Comparison of ENCODE assay signal across 8 cellular contexts in the genomic region with DNA sequence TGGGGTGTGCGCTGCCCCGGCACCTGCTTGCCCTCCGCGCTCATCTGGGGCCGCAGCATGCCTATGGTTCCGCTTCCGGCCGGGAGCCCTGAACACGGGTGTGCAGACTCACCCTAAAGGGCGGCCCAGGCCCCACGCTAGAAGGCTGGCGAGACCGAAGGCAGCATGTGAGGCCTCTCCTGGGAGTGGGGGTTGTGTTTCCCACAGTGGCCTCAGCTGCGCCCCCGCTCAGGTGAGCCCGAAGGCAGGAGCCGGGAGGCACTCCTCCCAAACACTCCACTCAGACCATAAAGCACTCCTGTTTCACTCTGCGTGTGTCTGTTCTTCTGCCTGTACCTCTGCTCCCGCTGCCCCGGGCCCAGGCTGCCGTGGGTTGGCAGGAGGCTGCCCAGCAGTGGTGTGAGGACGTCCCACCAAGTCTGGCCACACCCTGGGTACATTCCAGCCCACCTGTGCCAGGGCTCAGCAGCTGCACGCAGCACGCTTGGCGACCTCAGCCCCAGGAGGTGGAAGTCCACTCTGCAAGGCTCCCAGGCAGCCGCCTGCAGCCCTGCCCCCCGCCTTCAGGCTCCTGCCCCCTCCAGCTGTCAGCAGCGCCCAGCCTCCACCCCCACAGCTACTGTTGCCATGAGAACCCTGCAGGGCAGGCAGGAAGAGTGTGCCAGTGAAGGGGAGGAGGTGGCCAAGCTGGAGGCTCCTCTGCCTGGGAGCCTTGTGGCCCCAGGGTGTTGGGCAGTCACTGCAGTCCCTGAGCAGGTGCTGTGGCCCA. TPM values are rescaled to one million over a fixed set of nuclear protein-coding genes. Genes with fewer than 3 reads are reported as not detected.
A peak's percentile ranks its signal among the peaks of the same experiment; 100 is the strongest.
DNase-seq lines count a peak whose midpoint lies in the region; ATAC-seq, FAIRE-seq and TF ChIP-seq lines count a peak whose summit lies in the region.

No MANE protein-coding gene starts in this region.

- TF ChIP-seq POLR2A in K562 (conservative IDR thresholded peaks at IDR 0.05): peak; percentile 77
- no peak for TF ChIP-seq POLR2A in erythroblast (IDR thresholded peaks at IDR 0.05; ENCODE audit: low read length)

- H3K4me2 ChIP-seq in GM23248 (ENCODE audit: unreplicated experiment) (no peak overlapping the region), K562 (ENCODE audit: insufficient read depth, low read length) (no peak overlapping the region)

- no peaks in the 10 kb centered on the region for H3K36me3 ChIP-seq in GM23248 (ENCODE audit: low read depth)
- peaks cover 46% of the 10 kb centered on the region; the same call in 2 of the 3 replicates for H3K36me3 ChIP-seq in K562 (ENCODE audit: control insufficient read depth, insufficient read depth, low read length)
- peaks cover 17% of the 10 kb centered on the region for H3K36me3 ChIP-seq in mesodermal cell (ENCODE audit: control insufficient read depth, insufficient read depth, low read length)

- in situ Hi-C loops in GM23248 (cut with MboI): no loop called here
- in situ Hi-C loops in K562 (cut with MboI): no loop called here

- DNase-seq in GM23248 (peak; percentile 73), NCI-H2196 treated with DMSO at 0.1 percent for 48 hours (lab: John Stamatoyannopoulos, UW; ENCODE audit: unreplicated experiment) (peak; percentile 73), K562 (ENCODE audit: extremely low read depth in 1 of 4, low spot score in 3 of 4) (peak in 1 of 4 experiments; percentile 51), erythroblast (lab: John Stamatoyannopoulos, UW) (no peak)
- no peak for DNase-seq in activated T-helper 1 cell treated with anti-CD3 and anti-CD28 coated beads, Interleukin-12 subunit alpha, Interleukin-12 subunit beta, Interleukin-2, Interleukin-4 antibody, amounts not matched to agents 30 ng/mL and 10 ng/mL and 1 ng/mL, durations not matched to agents 14 hours and 24 hours and 36 hours (ENCODE audit: low spot score)

- ATAC-seq in K562 (peak; percentile 4), HG02763 (IDR thresholded peaks at IDR 0.05; ENCODE audit: unreplicated experiment) (no peak), GM19351 (IDR thresholded peaks at IDR 0.05; ENCODE audit: unreplicated experiment) (no peak)

- H3K4me3 ChIP-seq in GM23248 (no peak overlapping the region), K562 (no peak overlapping the region), mesodermal cell (ENCODE audit: extremely low read depth, insufficient read depth, low read length, poor library complexity, severe bottlenecking) (no peak overlapping the region)

- H3K36me3 Mint-ChIP-seq in activated T-helper 1 cell treated with anti-CD3 and anti-CD28 coated beads, Interleukin-12 subunit alpha, Interleukin-12 subunit beta, Interleukin-2, Interleukin-4 antibody, amounts not matched to agents 30 ng/mL and 10 ng/mL and 1 ng/mL, durations not matched to agents 14 hours and 24 hours and 36 hours (ENCODE audit: low read depth): peaks cover 4% of the 10 kb centered on the region

- no peak overlapping the region for H3K9ac ChIP-seq in GM23248
- H3K9ac ChIP-seq in K562 (ENCODE audit: insufficient read depth in 1 of 2, low read depth in 2 of 2, low read length in 2 of 2): peak overlapping the region in 1 of 2 experiments; percentile 18; a peak in 2 of 4 replicates

- H3K79me2 ChIP-seq in GM23248 (ENCODE audit: insufficient read depth) (no peaks in the 10 kb centered on the region), K562 (ENCODE audit: control insufficient read depth, insufficient read depth, low read length) (no peaks in the 10 kb centered on the region)

- POLR2A ChIA-PET in K562 (lab: Yijun Ruan, JAX): interaction anchor here (0.6 to 2.6 kb wide), 11 partner anchors 7 to 212 kb away, joined by 3 to 10 read pairs (median 3); partner anchors contain the start of gene TMEM141

- no peaks in the 10 kb centered on the region for H4K20me1 ChIP-seq in GM23248 (ENCODE audit: insufficient read depth)
- peaks cover 17% of the 10 kb centered on the region for H4K20me1 ChIP-seq in K562 (replicated peaks; ENCODE audit: control insufficient read depth, insufficient read depth, low read length)

- no peaks in the 10 kb centered on the region for H3K9me2 ChIP-seq in GM23248 (ENCODE audit: insufficient read depth)

- no peak overlapping the region for H3K27ac Mint-ChIP-seq in activated T-helper 1 cell treated with anti-CD3 and anti-CD28 coated beads, Interleukin-12 subunit alpha, Interleukin-12 subunit beta, Interleukin-2, Interleukin-4 antibody, amounts not matched to agents 30 ng/mL and 10 ng/mL and 1 ng/mL, durations not matched to agents 14 hours and 24 hours and 36 hours

- H3K4me1 ChIP-seq in GM23248 (ENCODE audit: insufficient read depth): peaks cover 13% of the 10 kb centered on the region
- H3K4me1 ChIP-seq in K562 (replicated peaks in 1 of 2; ENCODE audit: control insufficient read depth in 2 of 2, insufficient read depth in 2 of 2, low read length in 2 of 2): peaks cover 12 to 92% of the 10 kb centered on the region in 2 experiments
- H3K4me1 ChIP-seq in mesodermal cell (ENCODE audit: control insufficient read depth, insufficient read depth, low read length, poor library complexity, severe bottlenecking): peaks cover 19% of the 10 kb centered on the region

- no peaks in the 10 kb centered on the region for H3K9me3 Mint-ChIP-seq in activated T-helper 1 cell treated with anti-CD3 and anti-CD28 coated beads, Interleukin-12 subunit alpha, Interleukin-12 subunit beta, Interleukin-2, Interleukin-4 antibody, amounts not matched to agents 30 ng/mL and 10 ng/mL and 1 ng/mL, durations not matched to agents 14 hours and 24 hours and 36 hours

- H3K4me3 Mint-ChIP-seq in activated T-helper 1 cell treated with anti-CD3 and anti-CD28 coated beads, Interleukin-12 subunit alpha, Interleukin-12 subunit beta, Interleukin-2, Interleukin-4 antibody, amounts not matched to agents 30 ng/mL and 10 ng/mL and 1 ng/mL, durations not matched to agents 14 hours and 24 hours and 36 hours: no peak overlapping the region

- H3K27me3 Mint-ChIP-seq in activated T-helper 1 cell treated with anti-CD3 and anti-CD28 coated beads, Interleukin-12 subunit alpha, Interleukin-12 subunit beta, Interleukin-2, Interleukin-4 antibody, amounts not matched to agents 30 ng/mL and 10 ng/mL and 1 ng/mL, durations not matched to agents 14 hours and 24 hours and 36 hours (ENCODE audit: insufficient read depth): no peaks in the 10 kb centered on the region

- TF ChIP-seq EP300 in K562 (IDR thresholded peaks at IDR 0.05; ENCODE audit: low read length): no peak

- H3K9me1 ChIP-seq in K562 (ENCODE audit: control insufficient read depth, insufficient read depth, low read length): no peaks in the 10 kb centered on the region

- no peaks in the 10 kb centered on the region for H3K4me1 Mint-ChIP-seq in activated T-helper 1 cell treated with anti-CD3 and anti-CD28 coated beads, Interleukin-12 subunit alpha, Interleukin-12 subunit beta, Interleukin-2, Interleukin-4 antibody, amounts not matched to agents 30 ng/mL and 10 ng/mL and 1 ng/mL, durations not matched to agents 14 hours and 24 hours and 36 hours (ENCODE audit: low read depth)

- no peak overlapping the region for H3K27ac ChIP-seq in GM23248
- no peak overlapping the region; the same call in 2 of the 3 replicates for H3K27ac ChIP-seq in K562 (ENCODE audit: extremely low read depth, low read depth, low read length)
- peak overlapping the region; percentile 24 for H3K27ac ChIP-seq in mesodermal cell (ENCODE audit: low read depth, low read length, severe bottlenecking)

- H2AFZ ChIP-seq in GM23248: no peak overlapping the region
- no peak overlapping the region for H2AFZ ChIP-seq in K562 (ENCODE audit: low read depth, low read length)

- no peaks in the 10 kb centered on the region for H3F3A ChIP-seq in GM23248 (ENCODE audit: insufficient read depth)

- H3K9me3 ChIP-seq in GM23248 (ENCODE audit: low read depth) (no peaks in the 10 kb centered on the region), K562 (replicated peaks; ENCODE audit: control insufficient read depth, insufficient read depth, low read depth, low read length) (no peaks in the 10 kb centered on the region), mesodermal cell (ENCODE audit: control insufficient read depth, low read length) (peaks cover 6% of the 10 kb centered on the region)

- H3K27me3 ChIP-seq in GM23248 (replicated peaks; ENCODE audit: insufficient read depth) (0 out of 2 replicates have a peak, but pooled peaks cover 3% of the 10 kb centered on the region), K562 (ENCODE audit: control insufficient read depth in 2 of 2, insufficient read depth in 2 of 2, low read length in 2 of 2) (no peaks in the 10 kb centered on the region)

- TF ChIP-seq CTCF in K562 (IDR thresholded peaks at IDR 0.05 in 2 of 3, conservative IDR thresholded peaks at IDR 0.05 in 1 of 3; ENCODE audit: insufficient read depth in 2 of 3, low read depth in 1 of 3, low read length in 3 of 3): no peak

- BruUV-seq in K562 (replicated peaks; lab: Mats Ljungman, UMichigan): no TSS peak

- WGBS in GM23248 (ENCODE audit: low coverage in 1 of 2, low lambda C conversion rate in 2 of 2, missing lambda C conversion rate in 2 of 2), 2 experiments: 51 to 62% methylated on average over 20 to 28 of the region's 28 CpGs
- WGBS in K562 (ENCODE audit: insufficient coverage, low coverage, missing lambda C conversion rate): 78% methylated on average over 24 of the region's 28 CpGs
- 81 to 82% methylated on average over 19 to 25 of the region's 28 CpGs for WGBS in mesodermal cell (ENCODE audit: insufficient coverage in 2 of 2), 2 experiments

- TF ChIP-seq RAD21 in K562 (CRISPR knock-in tag; conservative IDR thresholded peaks at IDR 0.05 in 1 of 2, IDR thresholded peaks at IDR 0.05 in 1 of 2): no peak

- intact Hi-C loops in K562 (cut with micrococcal nuclease): loop anchor here (2.0 kb wide), 1 partner anchor 54 kb away; no protein-coding TSS in a partner anchor
- intact Hi-C loops in activated T-helper 1 cell treated with anti-CD3 and anti-CD28 coated beads, Interleukin-12 subunit alpha, Interleukin-12 subunit beta, Interleukin-2, Interleukin-4 antibody, amounts not matched to agents 30 ng/mL and 10 ng/mL and 1 ng/mL, durations not matched to agents 14 hours and 24 hours and 36 hours (cut with micrococcal nuclease): no loop called here

- no peak for FAIRE-seq in K562 (lab: Jason Lieb, UNC)

- CTCF ChIA-PET in K562 (lab: Yijun Ruan, JAX; ENCODE audit: low intra/inter-chr PET ratio): interaction anchor here (1.1 kb wide), 1 partner anchor 49 kb away, joined by 3 read pairs; no protein-coding TSS in a partner anchor

RNA-seq across cellular contexts. Expression of gene AJM1, which starts 1.2 kb away (rescaled TPM):
- total RNA-seq in GM23248 (2014; rRNA removed; shearing (Covaris generic)): 0.89 and 1.4 TPM in 2 replicates
- 1.1 and 1.4 TPM in 2 replicates for polyA plus RNA-seq in GM23248 (2016; fragmentation: Nextera tagmentation; extraction: Ambion mirVana)
- 3.5 and 12.8 TPM in 2 replicates for total RNA-seq in K562 (2011; cell fraction: chromatin; rRNA removed; ENCODE audit: low replicate concordance)
- total RNA-seq in K562 (2011; cell fraction: nucleolus; rRNA removed): 13.2 and 13.6 TPM in 2 replicates
- 7.8 and 10.9 TPM in 2 replicates for total RNA-seq in K562 (2011; cell fraction: nucleoplasm; rRNA removed)
- total RNA-seq in K562 (2014; rRNA removed): 2.0 and 2.8 TPM in 2 replicates
- total RNA-seq in K562 (2014; rRNA removed; fragmentation: Illumina TruSeq; extraction: Trizol): 0.07 TPM in 1 of 2 replicates, not detected in the other
- 0.83 and 0.94 TPM in 2 replicates for total RNA-seq in K562 (2015; rRNA removed; fragmentation: Illumina TruSeq; extraction: Trizol)
- total RNA-seq in K562 (2021): 3.2 TPM in 2 replicates
- polyA plus RNA-seq in K562 (2011; rRNA removed): 0.46 and 1.1 TPM in 2 replicates
- 0.49 and 1.00 TPM in 2 replicates for polyA plus RNA-seq in K562 (2011; cell fraction: cytosol; rRNA removed)
- 11.7 and 16.6 TPM in 2 replicates for polyA plus RNA-seq in K562 (2011; cell fraction: nucleus; rRNA removed)
- 2.1 and 4.3 TPM in 2 replicates for polyA plus RNA-seq in K562 (2012)
- polyA plus RNA-seq in K562 (2014; fragmentation: Illumina TruSeq; extraction: Trizol): 0.06 and 0.54 TPM in 2 replicates
- under 1 TPM in 1 of 2 experiments, not detected in 1; 0.01 TPM for polyA plus RNA-seq in K562 (2014; fragmentation: Nextera tagmentation; extraction: Ambion mirVana)
- 2.2 and 3.7 TPM in 2 replicates for polyA plus RNA-seq in K562 (2014; rRNA removed)
- 0.11 and 0.12 TPM in 2 replicates for polyA minus RNA-seq in K562 (2011; rRNA and poly(A)+ RNA removed)
- polyA minus RNA-seq in K562 (2011; cell fraction: cytosol; rRNA and poly(A)+ RNA removed): 0.86 and 1.3 TPM in 2 replicates
- polyA minus RNA-seq in K562 (2011; cell fraction: nucleus; rRNA and poly(A)+ RNA removed): 2.6 and 3.0 TPM in 2 replicates
- 4.0 TPM for polyA plus RNA-seq in mesodermal cell (2013, experiment 1 of 2)
- polyA plus RNA-seq in mesodermal cell (2013, experiment 2 of 2): 3.3 TPM
- 5.1 and 5.8 TPM in 2 replicates for total RNA-seq in activated T-helper 1 cell treated with anti-CD3 and anti-CD28 coated beads, Interleukin-12 subunit alpha, Interleukin-12 subunit beta, Interleukin-2, Interleukin-4 antibody, amounts not matched to agents 30 ng/mL and 10 ng/mL and 1 ng/mL, durations not matched to agents 14 hours and 24 hours and 36 hours

RNA-seq across cellular contexts. Expression of gene PHPT1, which starts 8.1 kb away (rescaled TPM):
- 71.1 and 84.6 TPM in 2 replicates for total RNA-seq in GM23248 (2014; rRNA removed; shearing (Covaris generic))
- polyA plus RNA-seq in GM23248 (2016; fragmentation: Nextera tagmentation; extraction: Ambion mirVana) (295 and 302 TPM in 2 replicates), K562 (2011; rRNA removed) (50.9 and 84.3 TPM in 2 replicates), K562 (2014; fragmentation: Illumina TruSeq; extraction: Trizol) (80.2 and 98.6 TPM in 2 replicates), K562 (2014; fragmentation: Nextera tagmentation; extraction: Ambion mirVana) (100 to 1,000 TPM; 131 to 166 TPM), K562 (2014; rRNA removed) (129 and 161 TPM in 2 replicates)
- 45.1 and 180 TPM in 2 replicates for total RNA-seq in K562 (2011; cell fraction: chromatin; rRNA removed; ENCODE audit: low replicate concordance)
- total RNA-seq in K562 (2011; cell fraction: nucleolus; rRNA removed): 169 and 176 TPM in 2 replicates
- 73.7 and 101 TPM in 2 replicates for total RNA-seq in K562 (2011; cell fraction: nucleoplasm; rRNA removed)
- total RNA-seq in K562 (2014; rRNA removed) (114 and 142 TPM in 2 replicates), K562 (2014; rRNA removed; fragmentation: Illumina TruSeq; extraction: Trizol) (16.4 and 20.9 TPM in 2 replicates), K562 (2015; rRNA removed; fragmentation: Illumina TruSeq; extraction: Trizol) (93.0 and 96.7 TPM in 2 replicates), K562 (2021) (126 and 135 TPM in 2 replicates)
- 137 and 211 TPM in 2 replicates for polyA plus RNA-seq in K562 (2011; cell fraction: cytosol; rRNA removed)
- polyA plus RNA-seq in K562 (2011; cell fraction: nucleus; rRNA removed): 314 and 360 TPM in 2 replicates
- 124 and 150 TPM in 2 replicates for polyA plus RNA-seq in K562 (2012)
- 7.0 and 7.2 TPM in 2 replicates for polyA minus RNA-seq in K562 (2011; rRNA and poly(A)+ RNA removed)
- 19.4 and 27.9 TPM in 2 replicates for polyA minus RNA-seq in K562 (2011; cell fraction: cytosol; rRNA and poly(A)+ RNA removed)
- 31.0 and 41.3 TPM in 2 replicates for polyA minus RNA-seq in K562 (2011; cell fraction: nucleus; rRNA and poly(A)+ RNA removed)
- 189 TPM for polyA plus RNA-seq in mesodermal cell (2013, experiment 1 of 2)
- polyA plus RNA-seq in mesodermal cell (2013, experiment 2 of 2): 175 TPM
- 134 and 139 TPM in 2 replicates for total RNA-seq in activated T-helper 1 cell treated with anti-CD3 and anti-CD28 coated beads, Interleukin-12 subunit alpha, Interleukin-12 subunit beta, Interleukin-2, Interleukin-4 antibody, amounts not matched to agents 30 ng/mL and 10 ng/mL and 1 ng/mL, durations not matched to agents 14 hours and 24 hours and 36 hours

RNA-seq across cellular contexts. Expression of gene MAMDC4, which starts 11.1 kb away (rescaled TPM):
- total RNA-seq in GM23248 (2014; rRNA removed; shearing (Covaris generic)): 1.1 and 2.3 TPM in 2 replicates
- polyA plus RNA-seq in GM23248 (2016; fragmentation: Nextera tagmentation; extraction: Ambion mirVana) (0.35 and 0.43 TPM in 2 replicates), K562 (2011; rRNA removed) (1.3 and 3.6 TPM in 2 replicates), K562 (2014; fragmentation: Illumina TruSeq; extraction: Trizol) (1.5 and 2.2 TPM in 2 replicates), K562 (2014; fragmentation: Nextera tagmentation; extraction: Ambion mirVana) (under 1 TPM; 0.03 to 0.18 TPM), K562 (2014; rRNA removed) (7.9 and 10.8 TPM in 2 replicates)
- total RNA-seq in K562 (2011; cell fraction: chromatin; rRNA removed; ENCODE audit: low replicate concordance): 9.8 and 44.0 TPM in 2 replicates
- total RNA-seq in K562 (2011; cell fraction: nucleolus; rRNA removed): 38.6 and 45.4 TPM in 2 replicates
- total RNA-seq in K562 (2011; cell fraction: nucleoplasm; rRNA removed): 15.4 and 16.5 TPM in 2 replicates
- total RNA-seq in K562 (2014; rRNA removed) (4.5 and 7.1 TPM in 2 replicates), K562 (2014; rRNA removed; fragmentation: Illumina TruSeq; extraction: Trizol) (0.10 and 0.47 TPM in 2 replicates), K562 (2015; rRNA removed; fragmentation: Illumina TruSeq; extraction: Trizol) (2.9 and 3.6 TPM in 2 replicates), K562 (2021) (9.6 and 11.0 TPM in 2 replicates)
- 0.74 and 2.6 TPM in 2 replicates for polyA plus RNA-seq in K562 (2011; cell fraction: cytosol; rRNA removed)
- polyA plus RNA-seq in K562 (2011; cell fraction: nucleus; rRNA removed): 45.8 and 94.5 TPM in 2 replicates
- polyA plus RNA-seq in K562 (2012): 6.9 and 15.2 TPM in 2 replicates
- 0.06 and 0.21 TPM in 2 replicates for polyA minus RNA-seq in K562 (2011; rRNA and poly(A)+ RNA removed)
- polyA minus RNA-seq in K562 (2011; cell fraction: cytosol; rRNA and poly(A)+ RNA removed): 1.1 and 1.5 TPM in 2 replicates
- polyA minus RNA-seq in K562 (2011; cell fraction: nucleus; rRNA and poly(A)+ RNA removed): 5.0 and 5.6 TPM in 2 replicates
- 10.9 TPM for polyA plus RNA-seq in mesodermal cell (2013, experiment 1 of 2)
- polyA plus RNA-seq in mesodermal cell (2013, experiment 2 of 2): 9.7 TPM
- total RNA-seq in activated T-helper 1 cell treated with anti-CD3 and anti-CD28 coated beads, Interleukin-12 subunit alpha, Interleukin-12 subunit beta, Interleukin-2, Interleukin-4 antibody, amounts not matched to agents 30 ng/mL and 10 ng/mL and 1 ng/mL, durations not matched to agents 14 hours and 24 hours and 36 hours: 18.2 and 23.6 TPM in 2 replicates

RNA-seq across cellular contexts. Expression of gene EDF1, which starts 25.0 kb away (rescaled TPM):
- total RNA-seq in GM23248 (2014; rRNA removed; shearing (Covaris generic)): 299 and 305 TPM in 2 replicates
- polyA plus RNA-seq in GM23248 (2016; fragmentation: Nextera tagmentation; extraction: Ambion mirVana) (567 and 586 TPM in 2 replicates), K562 (2011; rRNA removed) (235 TPM in 2 replicates), K562 (2014; fragmentation: Illumina TruSeq; extraction: Trizol) (318 and 384 TPM in 2 replicates), K562 (2014; fragmentation: Nextera tagmentation; extraction: Ambion mirVana) (100 to 1,000 TPM in 1 of 2 experiments, 10 to 100 TPM in 1; 81.0 to 108 TPM), K562 (2014; rRNA removed) (526 and 558 TPM in 2 replicates)
- 59.6 and 137 TPM in 2 replicates for total RNA-seq in K562 (2011; cell fraction: chromatin; rRNA removed; ENCODE audit: low replicate concordance)
- total RNA-seq in K562 (2011; cell fraction: nucleolus; rRNA removed): 95.8 and 97.7 TPM in 2 replicates
- 83.2 and 87.5 TPM in 2 replicates for total RNA-seq in K562 (2011; cell fraction: nucleoplasm; rRNA removed)
- total RNA-seq in K562 (2014; rRNA removed) (532 and 564 TPM in 2 replicates), K562 (2014; rRNA removed; fragmentation: Illumina TruSeq; extraction: Trizol) (132 and 198 TPM in 2 replicates), K562 (2015; rRNA removed; fragmentation: Illumina TruSeq; extraction: Trizol) (363 and 368 TPM in 2 replicates), K562 (2021) (302 and 324 TPM in 2 replicates)
- polyA plus RNA-seq in K562 (2011; cell fraction: cytosol; rRNA removed): 308 and 335 TPM in 2 replicates
- 223 and 253 TPM in 2 replicates for polyA plus RNA-seq in K562 (2011; cell fraction: nucleus; rRNA removed)
- polyA plus RNA-seq in K562 (2012): 389 and 638 TPM in 2 replicates
- 128 and 129 TPM in 2 replicates for polyA minus RNA-seq in K562 (2011; rRNA and poly(A)+ RNA removed)
- polyA minus RNA-seq in K562 (2011; cell fraction: cytosol; rRNA and poly(A)+ RNA removed): 82.8 and 116 TPM in 2 replicates
- 37.3 and 41.4 TPM in 2 replicates for polyA minus RNA-seq in K562 (2011; cell fraction: nucleus; rRNA and poly(A)+ RNA removed)
- 264 TPM for polyA plus RNA-seq in mesodermal cell (2013, experiment 1 of 2)
- 220 TPM for polyA plus RNA-seq in mesodermal cell (2013, experiment 2 of 2)
- total RNA-seq in activated T-helper 1 cell treated with anti-CD3 and anti-CD28 coated beads, Interleukin-12 subunit alpha, Interleukin-12 subunit beta, Interleukin-2, Interleukin-4 antibody, amounts not matched to agents 30 ng/mL and 10 ng/mL and 1 ng/mL, durations not matched to agents 14 hours and 24 hours and 36 hours: 410 and 418 TPM in 2 replicates

RNA-seq across cellular contexts. Expression of gene RABL6, which starts 33.3 kb away (rescaled TPM):
- total RNA-seq in GM23248 (2014; rRNA removed; shearing (Covaris generic)): 74.4 and 81.1 TPM in 2 replicates
- polyA plus RNA-seq in GM23248 (2016; fragmentation: Nextera tagmentation; extraction: Ambion mirVana) (21.6 and 22.0 TPM in 2 replicates), K562 (2011; rRNA removed) (109 and 142 TPM in 2 replicates), K562 (2014; fragmentation: Illumina TruSeq; extraction: Trizol) (68.9 and 82.6 TPM in 2 replicates), K562 (2014; fragmentation: Nextera tagmentation; extraction: Ambion mirVana) (1 to 10 TPM; 5.6 to 6.4 TPM), K562 (2014; rRNA removed) (121 and 124 TPM in 2 replicates)
- 250 and 572 TPM in 2 replicates for total RNA-seq in K562 (2011; cell fraction: chromatin; rRNA removed; ENCODE audit: low replicate concordance)
- total RNA-seq in K562 (2011; cell fraction: nucleolus; rRNA removed): 321 and 330 TPM in 2 replicates
- 231 and 237 TPM in 2 replicates for total RNA-seq in K562 (2011; cell fraction: nucleoplasm; rRNA removed)
- total RNA-seq in K562 (2014; rRNA removed) (141 and 154 TPM in 2 replicates), K562 (2014; rRNA removed; fragmentation: Illumina TruSeq; extraction: Trizol) (34.2 and 44.6 TPM in 2 replicates), K562 (2015; rRNA removed; fragmentation: Illumina TruSeq; extraction: Trizol) (84.5 and 85.0 TPM in 2 replicates), K562 (2021) (165 and 181 TPM in 2 replicates)
- 89.0 and 119 TPM in 2 replicates for polyA plus RNA-seq in K562 (2011; cell fraction: cytosol; rRNA removed)
- polyA plus RNA-seq in K562 (2011; cell fraction: nucleus; rRNA removed): 341 and 396 TPM in 2 replicates
- polyA plus RNA-seq in K562 (2012): 134 and 138 TPM in 2 replicates
- polyA minus RNA-seq in K562 (2011; rRNA and poly(A)+ RNA removed): 64.4 and 75.7 TPM in 2 replicates
- polyA minus RNA-seq in K562 (2011; cell fraction: cytosol; rRNA and poly(A)+ RNA removed): 71.6 and 75.2 TPM in 2 replicates
- 89.1 and 116 TPM in 2 replicates for polyA minus RNA-seq in K562 (2011; cell fraction: nucleus; rRNA and poly(A)+ RNA removed)
- 153 TPM for polyA plus RNA-seq in mesodermal cell (2013, experiment 1 of 2)
- 143 TPM for polyA plus RNA-seq in mesodermal cell (2013, experiment 2 of 2)
- 109 and 114 TPM in 2 replicates for total RNA-seq in activated T-helper 1 cell treated with anti-CD3 and anti-CD28 coated beads, Interleukin-12 subunit alpha, Interleukin-12 subunit beta, Interleukin-2, Interleukin-4 antibody, amounts not matched to agents 30 ng/mL and 10 ng/mL and 1 ng/mL, durations not matched to agents 14 hours and 24 hours and 36 hours

Comparison
In these comparisons a context has a peak if more than half of its experiments do, and no peak if none do; other contexts are left out.
1. DNase-seq: peak in GM23248 (single experiment) and NCI-H2196 treated with DMSO at 0.1 percent for 48 hours (single experiment); none in erythroblast (0 of 2) and activated T-helper 1 cell treated with anti-CD3 and anti-CD28 coated beads, Interleukin-12 subunit alpha, Interleukin-12 subunit beta, Interleukin-2, Interleukin-4 antibody, amounts not matched to agents 30 ng/mL and 10 ng/mL and 1 ng/mL, durations not matched to agents 14 hours and 24 hours and 36 hours (single experiment).